Comparison of ENCODE assay signal across 10 cellular contexts in the genomic region with DNA sequence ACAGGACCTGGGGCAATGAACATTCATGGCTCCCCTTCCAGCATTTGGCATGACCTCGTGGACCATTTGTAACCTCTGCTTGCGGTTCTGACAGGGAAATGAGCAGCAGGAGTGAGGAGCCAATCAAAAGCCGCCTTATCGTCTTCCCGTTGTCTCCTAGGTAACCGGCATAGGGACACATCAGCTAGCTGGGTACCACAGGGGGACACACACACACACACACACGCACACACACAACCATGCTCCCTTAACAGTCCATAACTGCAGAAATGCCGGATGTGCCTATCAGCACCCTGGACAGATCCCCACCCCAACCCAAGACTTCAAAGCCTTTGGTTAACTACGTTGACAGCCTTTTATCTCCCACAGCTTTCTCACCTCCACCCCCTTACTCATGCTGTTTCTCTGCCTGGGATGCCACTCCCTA. TPM values are rescaled to one million over a fixed set of nuclear protein-coding genes. Genes with fewer than 3 reads are reported as not detected.
A peak's percentile ranks its signal among the peaks of the same experiment; 100 is the strongest.
DNase-seq lines count a peak whose midpoint lies in the region; ATAC-seq, FAIRE-seq and TF ChIP-seq lines count a peak whose summit lies in the region.
"Had no signal": no experiment of that assay in that cellular context is flagged by ENCODE, and none has a peak within 500 bp of the region (broad histone marks: within the 10 kb centered on the region; RNA-seq: fewer than 3 reads in every experiment).

No MANE protein-coding gene starts in this region.

- H3K4me3 ChIP-seq in AG04450 (ENCODE audit: low read depth, low read length) (no peak overlapping the region), endothelial cell of umbilical vein (replicated peaks in 1 of 3; ENCODE audit: insufficient read depth in 1 of 3, low read depth in 1 of 3, low read length in 3 of 3) (no peak overlapping the region)
- H3K4me3 ChIP-seq: psoas muscle had no signal

- H3K36me3 ChIP-seq in endothelial cell of umbilical vein (ENCODE audit: control insufficient read depth in 2 of 2, extremely low read depth in 1 of 2, insufficient read depth in 2 of 2, low read length in 2 of 2) = no peaks in the 10 kb centered on the region

- no peak overlapping the region for H2AFZ ChIP-seq in endothelial cell of umbilical vein (ENCODE audit: low read depth, low read length)

- no peak for TF ChIP-seq CTCF in AG04450 (IDR thresholded peaks at IDR 0.05; ENCODE audit: low read depth, low read length)
- no peak for TF ChIP-seq CTCF in endothelial cell of umbilical vein (IDR thresholded peaks at IDR 0.05; ENCODE audit: extremely low read depth in 1 of 2, insufficient read depth in 1 of 2, low read depth in 1 of 2, low read length in 2 of 2)

- no peak for TF ChIP-seq EP300 in Ishikawa (IDR thresholded peaks at IDR 0.05; ENCODE audit: borderline replicate concordance)

- DNase-seq in AG04450 (ENCODE audit: low read depth, low spot score) = peak; percentile 13
- DNase-seq in activated CD4-positive, alpha-beta T cell treated with anti-CD3 and anti-CD28 coated beads, Interleukin-2, amount 50 U/mL, for 24 hours (ENCODE audit: low read depth in 1 of 2, low spot score in 1 of 2) = peak; percentile 11 to 33
- DNase-seq in endothelial cell of umbilical vein (ENCODE audit: low read depth, low spot score) = peak; percentile 28
- DNase-seq in stimulated activated CD4-positive, alpha-beta T cell treated with anti-CD3 and anti-CD28 coated beads, Interleukin-1b, Interleukin-23, amount 100 ng/mL, for 24 hours (ENCODE audit: low read depth in 4 of 4, low spot score in 1 of 4) = peak; percentile 9 to 33 (median 16)
- no peak for DNase-seq in MV-4-11 (lab: John Stamatoyannopoulos, UW)
- DNase-seq in medulla oblongata (ENCODE audit: extremely low spot score) = no peak
- DNase-seq in sciatic nerve (ENCODE audit: low spot score) = no peak
- DNase-seq: psoas muscle had no signal

- H3K4me1 ChIP-seq in endothelial cell of umbilical vein (ENCODE audit: control insufficient read depth, extremely low read depth, insufficient read depth, low read length) = no peaks in the 10 kb centered on the region

- FAIRE-seq in endothelial cell of umbilical vein (lab: Jason Lieb, UNC) = no peak

- no peak overlapping the region for H3K9ac ChIP-seq in endothelial cell of umbilical vein (replicated peaks; ENCODE audit: extremely low read depth, insufficient read depth, low read length)

- TF ChIP-seq POLR2A in endothelial cell of umbilical vein (IDR thresholded peaks at IDR 0.05; ENCODE audit: low read depth, low read length) = no peak

- no peaks in the 10 kb centered on the region for H3K9me1 ChIP-seq in endothelial cell of umbilical vein (replicated peaks; ENCODE audit: control insufficient read depth, extremely low read depth, insufficient read depth, low read length)

- no peak for TF ChIP-seq RAD21 in Ishikawa (IDR thresholded peaks at IDR 0.05; ENCODE audit: low read depth)

- dilution Hi-C loops in endothelial cell of umbilical vein (cut with MboI; ENCODE audit: extremely low pct_ligation_motif_present, low sequenced_read_pairs) = no loop called here

- no peaks in the 10 kb centered on the region for H4K20me1 ChIP-seq in endothelial cell of umbilical vein (replicated peaks; ENCODE audit: control insufficient read depth, extremely low read depth, insufficient read depth, low read length)

- H3K79me2 ChIP-seq in endothelial cell of umbilical vein (ENCODE audit: control insufficient read depth, insufficient read depth, low read length) = no peaks in the 10 kb centered on the region

- H3K9me3 ChIP-seq in AG04450 (ENCODE audit: control insufficient read depth, insufficient read depth, low read length) (no peaks in the 10 kb centered on the region), endothelial cell of umbilical vein (replicated peaks; ENCODE audit: control insufficient read depth, insufficient read depth, low read length) (no peaks in the 10 kb centered on the region)
- H3K9me3 ChIP-seq: psoas muscle had no signal

- POLR2A ChIA-PET in AG04450 (lab: Yijun Ruan, JAX) = no interaction called here
- POLR2A ChIA-PET in endothelial cell of umbilical vein (lab: Charles Lee) = no interaction called here

- H3K27ac ChIP-seq in AG04450 (ENCODE audit: low read depth, low read length) (no peak overlapping the region), endothelial cell of umbilical vein (ENCODE audit: insufficient read depth, low read depth, low read length) (no peak overlapping the region)
- H3K27ac ChIP-seq: psoas muscle, VCaP had no signal

- H3K27me3 ChIP-seq in AG04450 (ENCODE audit: control insufficient read depth, insufficient read depth, low read length) = peaks cover 24% of the 10 kb centered on the region
- H3K27me3 ChIP-seq in endothelial cell of umbilical vein (ENCODE audit: control insufficient read depth in 2 of 2, insufficient read depth in 2 of 2, low read length in 2 of 2) = peaks cover 21% of the 10 kb centered on the region in 2 experiments

- no TSS peak for BruUV-seq in endothelial cell of umbilical vein (replicated peaks; lab: Mats Ljungman, UMichigan)

- ATAC-seq in sciatic nerve = no peak

- CTCF ChIA-PET in AG04450 (lab: Charles Lee) = no interaction called here
- CTCF ChIA-PET in endothelial cell of umbilical vein (lab: Charles Lee) = interaction anchor here (0.6 kb wide), 1 partner anchor 89 kb away, joined by 3 read pairs; no protein-coding TSS in a partner anchor

- intact Hi-C loops in endothelial cell of umbilical vein (cut with micrococcal nuclease) (no loop called here), sciatic nerve (cut with DNase I) (no loop called here)

- H3K4me2 ChIP-seq in endothelial cell of umbilical vein (ENCODE audit: insufficient read depth, low read length) = no peak overlapping the region

TF ChIP-seq in Ishikawa, 13 proteins besides CTCF, POLR2A, EP300 and RAD21 (continues in another document):
- TF ChIP-seq EGR1 (IDR thresholded peaks at IDR 0.05) = no peak
- no peak for TF ChIP-seq TAF1 (IDR thresholded peaks at IDR 0.05; ENCODE audit: low read depth)
- TF ChIP-seq, protein P1, sequence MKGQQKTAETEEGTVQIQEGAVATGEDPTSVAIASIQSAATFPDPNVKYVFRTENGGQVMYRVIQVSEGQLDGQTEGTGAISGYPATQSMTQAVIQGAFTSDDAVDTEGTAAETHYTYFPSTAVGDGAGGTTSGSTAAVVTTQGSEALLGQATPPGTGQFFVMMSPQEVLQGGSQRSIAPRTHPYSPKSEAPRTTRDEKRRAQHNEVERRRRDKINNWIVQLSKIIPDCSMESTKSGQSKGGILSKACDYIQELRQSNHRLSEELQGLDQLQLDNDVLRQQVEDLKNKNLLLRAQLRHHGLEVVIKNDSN (IDR thresholded peaks at IDR 0.05) = no peak
- TF ChIP-seq CEBPB (IDR thresholded peaks at IDR 0.05) = no peak
- TF ChIP-seq MAX (IDR thresholded peaks at IDR 0.05) = no peak
- no peak for TF ChIP-seq TCF12 (IDR thresholded peaks at IDR 0.05; ENCODE audit: low read depth)

TF ChIP-seq in endothelial cell of umbilical vein, 7 proteins besides CTCF, POLR2A, EP300 and RAD21:
- TF ChIP-seq JUN (IDR thresholded peaks at IDR 0.05; ENCODE audit: borderline replicate concordance, insufficient read depth, insufficient read length, low read depth) = no peak
- TF ChIP-seq EZH2 (IDR thresholded peaks at IDR 0.05; ENCODE audit: borderline replicate concordance, low read depth, low read length, severe bottlenecking) = peak; percentile 36
TF ChIP-seq in endothelial cell of umbilical vein: peak in this region for 1.

RNA-seq across cellular contexts. Expression of gene CCDC174, which starts 53.4 kb away (rescaled TPM):
- polyA plus RNA-seq in AG04450 (2011; rRNA removed) = 10.0 and 13.9 TPM in 2 replicates
- 7.2 and 9.1 TPM in 2 replicates for polyA minus RNA-seq in AG04450 (2011; rRNA and poly(A)+ RNA removed)
- total RNA-seq in endothelial cell of umbilical vein = 15.1 and 16.6 TPM in 2 replicates
- 4.7 and 5.0 TPM in 2 replicates for polyA plus RNA-seq in endothelial cell of umbilical vein
- polyA plus RNA-seq in endothelial cell of umbilical vein (2011; cell fraction: cytosol; rRNA removed) = 7.2 and 9.5 TPM in 2 replicates
- 12.2 and 15.8 TPM in 2 replicates for polyA plus RNA-seq in endothelial cell of umbilical vein (2011; cell fraction: nucleus; rRNA removed)
- polyA plus RNA-seq in endothelial cell of umbilical vein (2012) = 8.5 and 9.7 TPM in 2 replicates
- 4.5 and 5.8 TPM in 2 replicates for polyA minus RNA-seq in endothelial cell of umbilical vein
- 4.9 TPM for polyA minus RNA-seq in endothelial cell of umbilical vein (2011; cell fraction: cytosol; rRNA and poly(A)+ RNA removed)
- 6.2 and 7.5 TPM in 2 replicates for polyA minus RNA-seq in endothelial cell of umbilical vein (2011; cell fraction: nucleus; rRNA and poly(A)+ RNA removed)
- total RNA-seq in sciatic nerve = 31.0 TPM

RNA-seq across cellular contexts. Expression of gene GRIP2, which starts 58.0 kb away (rescaled TPM):
- polyA plus RNA-seq in AG04450 (2011; rRNA removed) (not detected in 2 replicates), endothelial cell of umbilical vein (not detected in 2 replicates)
- 0.09 TPM in 1 of 2 replicates, not detected in the other for polyA minus RNA-seq in AG04450 (2011; rRNA and poly(A)+ RNA removed)
- total RNA-seq in endothelial cell of umbilical vein (not detected in 2 replicates), sciatic nerve (2.3 TPM)
- not detected in 2 replicates for polyA plus RNA-seq in endothelial cell of umbilical vein (2011; cell fraction: cytosol; rRNA removed)
- polyA plus RNA-seq in endothelial cell of umbilical vein (2011; cell fraction: nucleus; rRNA removed) = 0.07 TPM in 1 of 2 replicates, not detected in the other
- polyA plus RNA-seq in endothelial cell of umbilical vein (2012) = 0.04 TPM in 1 of 2 replicates, not detected in the other
- polyA minus RNA-seq in endothelial cell of umbilical vein = not detected in 2 replicates
- not detected for polyA minus RNA-seq in endothelial cell of umbilical vein (2011; cell fraction: cytosol; rRNA and poly(A)+ RNA removed)
- not detected in 2 replicates for polyA minus RNA-seq in endothelial cell of umbilical vein (2011; cell fraction: nucleus; rRNA and poly(A)+ RNA removed)

Comparison
In these comparisons a context has a peak if more than half of its experiments do, and no peak if none do; other contexts are left out.
1. DNase-seq: peak in AG04450 (single experiment), activated CD4-positive, alpha-beta T cell treated with anti-CD3 and anti-CD28 coated beads, Interleukin-2, amount 50 U/mL, for 24 hours (2 of 2), endothelial cell of umbilical vein (single experiment) and stimulated activated CD4-positive, alpha-beta T cell treated with anti-CD3 and anti-CD28 coated beads, Interleukin-1b, Interleukin-23, amount 100 ng/mL, for 24 hours (4 of 4); none in MV-4-11 (single experiment), medulla oblongata (single experiment) and sciatic nerve (single experiment).